In the genomic region with DNA sequence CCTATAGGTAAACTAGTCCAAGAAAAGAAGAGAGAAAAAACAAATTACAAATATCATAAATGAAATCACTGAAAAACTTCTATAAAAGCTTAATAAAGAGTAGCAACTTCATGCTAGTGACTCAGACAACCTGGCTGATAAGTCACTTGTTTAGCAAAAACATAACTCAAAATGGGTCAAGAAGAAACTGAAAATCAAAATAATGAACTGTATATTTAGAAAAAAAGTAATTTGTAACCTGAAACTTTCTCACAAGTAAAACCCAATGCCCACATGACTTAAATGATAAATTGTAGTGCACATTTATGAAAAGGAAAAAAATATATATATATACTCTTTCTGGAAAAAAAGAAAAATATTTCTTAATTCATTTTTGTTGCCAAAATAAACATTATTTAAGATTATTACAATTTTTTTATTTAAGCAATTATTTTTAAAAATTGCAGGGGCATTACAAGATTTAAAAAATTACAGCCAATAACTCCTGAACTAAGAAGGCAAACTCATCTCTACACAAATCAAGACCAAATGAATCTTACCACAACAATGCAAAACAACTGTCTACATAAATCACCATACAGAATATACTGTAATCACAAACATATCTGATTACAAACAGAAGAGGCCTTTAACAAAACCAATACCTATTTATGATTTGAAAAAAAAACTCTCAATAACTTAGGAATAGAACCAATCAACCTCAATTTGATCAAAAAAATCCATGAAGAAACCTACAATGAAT, we compare ENCODE assay signal across 12 cellular contexts.
"Had no signal": no experiment of that assay in that cellular context is flagged by ENCODE, and none has a peak within 500 bp of the region (broad histone marks: within the 10 kb centered on the region; RNA-seq: fewer than 3 reads in every experiment).

No MANE protein-coding gene starts in this region.

- DNase-seq: activated CD4-positive, alpha-beta T cell treated with anti-CD3 and anti-CD28 coated beads for 4 hours; activated CD8-positive, alpha-beta T cell treated with anti-CD3 and anti-CD28 coated beads, Interleukin-2, amount 10 ng/mL, durations not matched to agents 7 days and 5 days; activated naive CD4-positive, alpha-beta T cell treated with Interleukin-2 at 50 U/mL for 16 hours; activated naive CD8-positive, alpha-beta T cell treated with anti-CD3 and anti-CD28 coated beads, Interleukin-2, amount 50 U/mL, for 24 hours; head of caudate nucleus; natural killer cell; posterior cingulate gyrus; stimulated activated CD4-positive, alpha-beta T cell treated with anti-CD3 and anti-CD28 coated beads, Interleukin-15, amount 100 ng/mL, for 24 hours; stimulated activated CD4-positive, alpha-beta T cell treated with anti-CD3 and anti-CD28 coated beads, Interleukin-4, amount 100 ng/mL, for 24 hours had no signal

- H3K4me1 ChIP-seq: ascending aorta, esophagus muscularis mucosa had no signal

- ATAC-seq: activated CD8-positive, alpha-beta T cell treated with anti-CD3 and anti-CD28 coated beads, Interleukin-2, amount 10 ng/mL, durations not matched to agents 7 days and 5 days; activated naive CD8-positive, alpha-beta T cell treated with anti-CD3 and anti-CD28 coated beads, Interleukin-2, amount 50 U/mL, for 24 hours; left lobe of liver; natural killer cell had no signal

- H3K4me3 ChIP-seq: ascending aorta, esophagus muscularis mucosa had no signal

- H3K27ac ChIP-seq: ascending aorta, esophagus muscularis mucosa had no signal

- H3K9me3 ChIP-seq: ascending aorta, esophagus muscularis mucosa had no signal

- H3K36me3 ChIP-seq: ascending aorta, esophagus muscularis mucosa had no signal

- H3K27me3 ChIP-seq: ascending aorta, esophagus muscularis mucosa had no signal
